ENCODE assay signal across 34 cellular contexts in the genomic region with DNA sequence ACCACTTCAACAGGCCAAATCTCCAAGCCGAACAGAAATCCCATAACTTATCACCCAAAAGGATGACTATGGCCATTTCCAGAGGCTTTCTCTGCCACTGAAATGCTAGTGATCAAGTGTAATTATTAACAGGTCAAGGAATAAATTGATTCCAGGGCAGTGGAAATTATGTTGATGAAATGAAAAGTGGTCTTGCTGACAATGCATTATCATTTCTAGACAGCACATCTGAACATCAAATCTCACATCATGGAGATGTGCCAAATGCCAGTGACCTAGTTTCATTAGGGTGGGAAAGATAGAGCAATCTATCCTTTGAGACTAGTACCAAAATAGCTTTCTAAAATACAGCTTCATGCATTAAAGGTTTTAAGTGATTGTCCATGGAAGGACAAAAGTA.
"Had no signal": no experiment of that assay in that cellular context is flagged by ENCODE, and none has a peak within 500 bp of the region (broad histone marks: within the 10 kb centered on the region; RNA-seq: fewer than 3 reads in every experiment).

No MANE protein-coding gene starts in this region.

- H3K36me3 ChIP-seq: esophagus squamous epithelium, neutrophil, ovary, prostate gland, spleen, tibial nerve had no signal

- H3K27me3 Mint-ChIP-seq: activated CD4-positive, alpha-beta memory T cell treated with anti-CD3 and anti-CD28 coated beads for 36 hours; activated CD4-positive, alpha-beta T cell treated with anti-CD3 and anti-CD28 coated beads, Interleukin-2, amount 10 ng/mL, durations not matched to agents 24 days and 14 days; activated naive CD4-positive, alpha-beta T cell treated with anti-CD3 and anti-CD28 coated beads, Interleukin-2, amount 50 U/mL, for 24 hours; activated naive CD8-positive, alpha-beta T cell treated with anti-CD3 and anti-CD28 coated beads, Interleukin-2, amount 50 U/mL, for 24 hours; activated T-cell treated with anti-CD3 and anti-CD28 coated beads, Interleukin-2, amount 50 U/mL, for 24 hours; central memory CD8-positive, alpha-beta T cell; naive B cell had no signal

- DNase-seq: activated CD4-positive, alpha-beta memory T cell treated with anti-CD3 and anti-CD28 coated beads for 36 hours; activated CD4-positive, alpha-beta T cell treated with anti-CD3 and anti-CD28 coated beads, Interleukin-2, amount 10 ng/mL, durations not matched to agents 24 days and 14 days; activated CD4-positive, CD25-positive, alpha-beta regulatory T cell treated with anti-CD3 and anti-CD28 coated beads, Interleukin-2, amount 50 U/mL, for 72 hours; activated CD8-positive, alpha-beta memory T cell treated with anti-CD3 and anti-CD28 coated beads, Interleukin-2, amount 50 U/mL, for 4 hours; activated naive CD8-positive, alpha-beta T cell treated with anti-CD3 and anti-CD28 coated beads, Interleukin-2, amount 50 U/mL, for 24 hours; activated T-cell treated with anti-CD3 and anti-CD28 coated beads, Interleukin-2, amount 50 U/mL, for 24 hours; dermis blood vessel endothelial cell; effector CD4-positive, alpha-beta T cell; esophagus squamous epithelium; foreskin melanocyte; heart right ventricle; islet precursor cell; left cardiac atrium; left ventricle myocardium superior; naive B cell; nephron progenitor cell; ovary; right cardiac atrium; spleen; stimulated activated CD4-positive, alpha-beta T cell treated with anti-CD3 and anti-CD28 coated beads, Interleukin-2, amount 100 ng/mL, for 48 hours; stimulated activated naive CD4-positive, alpha-beta T cell treated with Interleukin-2 at 50 U/mL for 16 hours; SW 1271; T1000 had no signal

- H3K27ac Mint-ChIP-seq: activated CD4-positive, alpha-beta memory T cell treated with anti-CD3 and anti-CD28 coated beads for 36 hours; activated naive CD4-positive, alpha-beta T cell treated with anti-CD3 and anti-CD28 coated beads, Interleukin-2, amount 50 U/mL, for 24 hours; activated naive CD8-positive, alpha-beta T cell treated with anti-CD3 and anti-CD28 coated beads, Interleukin-2, amount 50 U/mL, for 24 hours; activated T-cell treated with anti-CD3 and anti-CD28 coated beads, Interleukin-2, amount 50 U/mL, for 24 hours; mesothelial cell of epicardium; nephron progenitor cell had no signal

- H3K4me3 ChIP-seq: esophagus squamous epithelium, heart right ventricle, ovary, prostate gland, spleen, tibial nerve had no signal

- H3K4me3 Mint-ChIP-seq: activated CD4-positive, alpha-beta memory T cell treated with anti-CD3 and anti-CD28 coated beads for 36 hours; activated CD4-positive, alpha-beta T cell treated with anti-CD3 and anti-CD28 coated beads, Interleukin-2, amount 10 ng/mL, durations not matched to agents 24 days and 14 days; activated naive CD4-positive, alpha-beta T cell treated with anti-CD3 and anti-CD28 coated beads, Interleukin-2, amount 50 U/mL, for 24 hours; activated naive CD8-positive, alpha-beta T cell treated with anti-CD3 and anti-CD28 coated beads, Interleukin-2, amount 50 U/mL, for 24 hours; activated T-cell treated with anti-CD3 and anti-CD28 coated beads, Interleukin-2, amount 50 U/mL, for 24 hours; central memory CD8-positive, alpha-beta T cell; mesothelial cell of epicardium; naive B cell; nephron progenitor cell; T-helper 1 cell treated with Interleukin-12 subunit alpha and Interleukin-12 subunit beta and Interleukin-4 antibody, amounts not matched to agents 30 μg/mL and 1 μg/mL, for 36 hours had no signal

- ATAC-seq: activated naive CD8-positive, alpha-beta T cell treated with anti-CD3 and anti-CD28 coated beads, Interleukin-2, amount 50 U/mL, for 24 hours; heart right ventricle; left cardiac atrium; left ventricle myocardium superior; right cardiac atrium had no signal

- H3K27me3 ChIP-seq: esophagus squamous epithelium, heart right ventricle, neutrophil, ovary, spleen, tibial nerve had no signal

- H3K4me1 ChIP-seq: esophagus squamous epithelium had no signal

- FAIRE-seq: bronchial epithelial cell, colon, endometrium had no signal

- H3K9me3 Mint-ChIP-seq: activated CD4-positive, alpha-beta memory T cell treated with anti-CD3 and anti-CD28 coated beads for 36 hours; activated naive CD4-positive, alpha-beta T cell treated with anti-CD3 and anti-CD28 coated beads, Interleukin-2, amount 50 U/mL, for 24 hours; activated naive CD8-positive, alpha-beta T cell treated with anti-CD3 and anti-CD28 coated beads, Interleukin-2, amount 50 U/mL, for 24 hours; activated T-cell treated with anti-CD3 and anti-CD28 coated beads, Interleukin-2, amount 50 U/mL, for 24 hours; central memory CD8-positive, alpha-beta T cell; mesothelial cell of epicardium; naive B cell; nephron progenitor cell had no signal

- H3K4me1 Mint-ChIP-seq: activated naive CD4-positive, alpha-beta T cell treated with anti-CD3 and anti-CD28 coated beads, Interleukin-2, amount 50 U/mL, for 24 hours; mesothelial cell of epicardium; nephron progenitor cell had no signal

- H3K9me3 ChIP-seq: esophagus squamous epithelium, heart right ventricle, neutrophil, ovary, prostate gland, spleen, tibial nerve had no signal

- H3K27ac ChIP-seq: epithelial cell of prostate, esophagus squamous epithelium, heart right ventricle, neutrophil, ovary, prostate gland, spleen, tibial nerve had no signal

- H3K36me3 Mint-ChIP-seq: mesothelial cell of epicardium had no signal
